ENCODE assay signal across 8 cellular contexts in the genomic region with DNA sequence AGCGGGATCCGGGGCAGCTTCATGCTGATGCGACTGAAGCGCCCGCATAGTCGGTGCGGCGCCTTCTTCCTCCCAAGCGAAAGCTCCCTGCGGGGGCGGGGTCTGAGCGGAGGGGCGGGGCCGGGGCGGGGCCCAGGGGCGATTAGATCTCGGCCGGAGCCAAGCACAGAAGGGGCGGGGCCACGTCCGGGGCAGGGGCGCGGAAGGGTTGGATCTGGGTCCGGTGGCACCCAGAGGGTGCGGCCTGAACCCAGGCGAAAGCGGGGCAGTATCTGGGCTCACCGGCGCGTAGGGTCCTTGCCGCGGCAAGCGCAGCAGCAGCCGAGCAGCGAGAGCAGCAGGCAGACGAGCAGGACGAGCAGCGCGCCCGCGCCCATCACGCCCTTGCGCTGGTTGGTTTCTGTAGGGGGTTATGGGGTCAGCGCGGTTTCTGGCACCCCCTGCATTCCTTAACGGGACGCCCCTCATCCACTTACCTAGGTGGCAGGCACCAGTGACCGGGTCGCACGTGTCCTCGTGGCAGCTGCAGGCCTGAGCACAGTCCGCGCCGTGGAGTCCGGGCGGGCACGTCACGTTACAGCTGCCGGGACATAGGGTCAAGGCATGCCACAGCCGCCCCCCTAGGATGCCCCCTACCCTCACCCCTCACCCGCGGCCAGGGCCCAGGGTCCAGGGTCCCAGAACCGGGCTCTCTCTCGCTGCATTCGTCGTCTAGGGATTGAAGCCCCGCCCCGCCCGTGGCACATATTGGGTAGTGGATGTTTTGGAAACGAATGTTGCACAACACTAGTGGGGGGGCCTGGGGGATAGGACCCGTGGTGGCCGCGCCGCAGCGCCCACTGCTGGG. TPM values are rescaled to one million over a fixed set of nuclear protein-coding genes. Genes with fewer than 3 reads are reported as not detected.
A peak's percentile ranks its signal among the peaks of the same experiment; 100 is the strongest.
DNase-seq lines count a peak whose midpoint lies in the region; ATAC-seq, FAIRE-seq and TF ChIP-seq lines count a peak whose summit lies in the region.

No MANE protein-coding gene starts in this region.

- H4K20me1 ChIP-seq in H9 (ENCODE audit: control insufficient read depth, insufficient read depth, insufficient read length) (peaks cover 3% of the 10 kb centered on the region), HepG2 (ENCODE audit: insufficient read depth, low read length) (peaks cover under 1% of the 10 kb centered on the region; the same call in 1 of the 2 replicates)

- H4K5ac ChIP-seq in H9 (ENCODE audit: insufficient read length, low read depth, low read length), result no peak overlapping the region

- H4K8ac ChIP-seq in H9 (replicated peaks; ENCODE audit: insufficient read length, low read depth, low read length), result no peak overlapping the region

- no peak for FAIRE-seq in HepG2 (lab: Jason Lieb, UNC)

- no peak overlapping the region for H3K14ac ChIP-seq in H9 (ENCODE audit: insufficient read depth, low read length)

- no peak for TF ChIP-seq RAD21 in HepG2 (CRISPR knock-in tag; IDR thresholded peaks at IDR 0.05)

- H2BK120ac ChIP-seq in H9 (ENCODE audit: low read depth, low read length, poor library complexity, severe bottlenecking), result no peak overlapping the region

- no peak overlapping the region for H3K23ac ChIP-seq in H9 (ENCODE audit: insufficient read length, low read depth, low read length)

- no peak overlapping the region for H3T11ph ChIP-seq in H9 (ENCODE audit: low read length)

- POLR2A ChIA-PET in activated naive CD8-positive, alpha-beta T cell treated with anti-CD3 and anti-CD28 coated beads, Interleukin-2, amount 10 ng/mL, durations not matched to agents 7 days and 5 days (lab: Charles Lee), result interaction anchor here (0.9 to 1.7 kb wide), 4 partner anchors 10 to 78 kb away, joined by 3 to 5 read pairs (median 4); partner anchors contain the start of gene MED15
- POLR2A ChIA-PET in HepG2 (lab: Yijun Ruan, JAX), result interaction anchor here (0.6 kb wide), 1 partner anchor 36 kb away, joined by 3 read pairs; the partner anchor contains the start of gene ZNF74

- H3K27ac ChIP-seq in H9 (ENCODE audit: insufficient read length, low read depth, low read length) (no peak overlapping the region), HepG2 (ENCODE audit: extremely low read length, insufficient read depth, low read length) (no peak overlapping the region)

- H3K4me1 Mint-ChIP-seq in H9 (peaks cover 4 to 6% of the 10 kb centered on the region in 2 experiments), T-helper 17 cell (peaks cover 10% of the 10 kb centered on the region)
- peaks cover 6% of the 10 kb centered on the region for H3K4me1 Mint-ChIP-seq in activated naive CD8-positive, alpha-beta T cell treated with anti-CD3 and anti-CD28 coated beads, Interleukin-2, amount 10 ng/mL, durations not matched to agents 7 days and 5 days

- H2BK15ac ChIP-seq in H9 (ENCODE audit: low read depth, low read length), result no peak overlapping the region

- peaks cover 56% of the 10 kb centered on the region for H3K27me3 Mint-ChIP-seq in H9 (ENCODE audit: low read depth)
- peaks cover 17% of the 10 kb centered on the region for H3K27me3 Mint-ChIP-seq in T-helper 17 cell
- peaks cover 64% of the 10 kb centered on the region for H3K27me3 Mint-ChIP-seq in activated naive CD8-positive, alpha-beta T cell treated with anti-CD3 and anti-CD28 coated beads, Interleukin-2, amount 10 ng/mL, durations not matched to agents 7 days and 5 days

- ATAC-seq in T-helper 17 cell (peak; percentile 79), HepG2 (no peak), GM21723 (IDR thresholded peaks at IDR 0.05; ENCODE audit: unreplicated experiment) (no peak)
- peak; percentile 72 for ATAC-seq in activated naive CD8-positive, alpha-beta T cell treated with anti-CD3 and anti-CD28 coated beads, Interleukin-2, amount 10 ng/mL, durations not matched to agents 7 days and 5 days (ENCODE audit: low read depth)

- H3K4me2 ChIP-seq in H9 (ENCODE audit: insufficient read depth, insufficient read length, low read length) (peak overlapping the region; percentile 20), HepG2 (ENCODE audit: low read depth, low read length) (no peak overlapping the region)

- TF ChIP-seq CTCF in H9 (conservative IDR thresholded peaks at IDR 0.05) (no peak), HepG2 (CRISPR knock-in tag; IDR thresholded peaks at IDR 0.05) (no peak)

- BruUV-seq in HepG2 (replicated peaks; lab: Mats Ljungman, UMichigan), result no TSS peak

- no peak overlapping the region for H3K56ac ChIP-seq in H9 (ENCODE audit: insufficient read length, low read depth, low read length)

- H3K9me3 Mint-ChIP-seq in H9, result no peaks in the 10 kb centered on the region
- H3K9me3 Mint-ChIP-seq in activated naive CD8-positive, alpha-beta T cell treated with anti-CD3 and anti-CD28 coated beads, Interleukin-2, amount 10 ng/mL, durations not matched to agents 7 days and 5 days, result no peaks in the 10 kb centered on the region

- no peak overlapping the region for H2BK20ac ChIP-seq in H9 (ENCODE audit: low read depth, low read length, poor library complexity, severe bottlenecking)

- H2AFZ ChIP-seq in H9 (ENCODE audit: low read length) (no peak overlapping the region), HepG2 (ENCODE audit: low read length) (no peak overlapping the region)

- no peak overlapping the region for H3K27ac Mint-ChIP-seq in H9
- no peak overlapping the region for H3K27ac Mint-ChIP-seq in T-helper 17 cell
- H3K27ac Mint-ChIP-seq in activated naive CD8-positive, alpha-beta T cell treated with anti-CD3 and anti-CD28 coated beads, Interleukin-2, amount 10 ng/mL, durations not matched to agents 7 days and 5 days, result peak overlapping the region; percentile 58

- intact Hi-C loops in HepG2 (cut with micrococcal nuclease; ENCODE audit: unreplicated experiment), result loop anchor here (10.0 kb wide), 1 partner anchor 65 kb away; the partner anchor contains the start of gene KLHL22

- H3K9me3 ChIP-seq in H9 (ENCODE audit: control insufficient read depth, low read depth, low read length) (no peaks in the 10 kb centered on the region), T-helper 17 cell (ENCODE audit: control insufficient read depth, low read length, poor library complexity, severe bottlenecking) (no peaks in the 10 kb centered on the region), HepG2 (ENCODE audit: low read length) (no peaks in the 10 kb centered on the region)

- no peaks in the 10 kb centered on the region for H3K4me1 ChIP-seq in H9 (ENCODE audit: insufficient read depth, low read length)
- H3K4me1 ChIP-seq in HepG2 (ENCODE audit: insufficient read depth, low read length), result peaks cover 16% of the 10 kb centered on the region

- H2AK5ac ChIP-seq in H9 (ENCODE audit: insufficient read length, low read length), result no peak overlapping the region

- CTCF ChIA-PET in HepG2 (lab: Yijun Ruan, JAX; ENCODE audit: low intra/inter-chr PET ratio, low total read pairs), result no interaction called here

- H4K91ac ChIP-seq in H9 (ENCODE audit: insufficient read length, low read depth, low read length), result no peak overlapping the region

- H3K79me2 ChIP-seq in H9 (ENCODE audit: insufficient read depth, low read length) (no peaks in the 10 kb centered on the region), HepG2 (ENCODE audit: insufficient read depth, low read length) (peaks cover 5% of the 10 kb centered on the region)

- TF ChIP-seq EP300 in HepG2 (IDR thresholded peaks at IDR 0.05; ENCODE audit: low read depth in 2 of 2, low read length in 2 of 2) (no peak), HepG2 (CRISPR knock-in tag; IDR thresholded peaks at IDR 0.05; ENCODE audit: borderline replicate concordance) (no peak)

- no peak overlapping the region for H3K4ac ChIP-seq in H9 (ENCODE audit: low read depth, low read length)

- in situ Hi-C loops in HepG2 (cut with HindIII; ENCODE audit: extremely low pct_ligation_motif_present, low pct_unique_long_range_greater_than_20kb), result no loop called here

- no peaks in the 10 kb centered on the region; the same call in 1 of the 2 replicates for H3K27me3 ChIP-seq in H9 (ENCODE audit: insufficient read depth, low read length)
- H3K27me3 ChIP-seq in HepG2 (ENCODE audit: control insufficient read depth in 1 of 2, insufficient read depth in 2 of 2, low read length in 2 of 2), result no peaks in the 10 kb centered on the region

- TF ChIP-seq POLR2A in HepG2 (IDR thresholded peaks at IDR 0.05; ENCODE audit: insufficient read depth in 1 of 2, low read depth in 2 of 2, low read length in 2 of 2), result no peak

- DNase-seq in H9 (peak; percentile 90), T-helper 17 cell (peak; percentile 72 to 84 (median 82)), HepG2 (ENCODE audit: low spot score) (no peak), NCI-H1048 (lab: John Stamatoyannopoulos, UW) (no peak), HuH-7.5 (ENCODE audit: low spot score) (no peak)
- peak; percentile 88 for DNase-seq in activated naive CD8-positive, alpha-beta T cell treated with anti-CD3 and anti-CD28 coated beads, Interleukin-2, amount 10 ng/mL, durations not matched to agents 7 days and 5 days
- peak; percentile 59 to 67 for DNase-seq in stimulated activated CD8-positive, alpha-beta memory T cell treated with anti-CD3 and anti-CD28 coated beads, Interleukin-4, amount 100 ng/mL, for 1 hour (ENCODE audit: low read depth in 2 of 2, low spot score in 1 of 2)

- no peak overlapping the region for H3K4me3 ChIP-seq in HepG2 (replicated peaks in 1 of 3; ENCODE audit: insufficient read depth in 1 of 3, low read depth in 2 of 3, low read length in 3 of 3)

- H3K18ac ChIP-seq in H9 (ENCODE audit: insufficient read length, low read depth, low read length), result no peak overlapping the region

- H2BK12ac ChIP-seq in H9 (ENCODE audit: insufficient read length, low read depth, low read length), result no peak overlapping the region

- no CpG with 5 or more reads among the region's 75 CpGs for WGBS in H9 (ENCODE audit: extremely low coverage, insufficient read length, low lambda C conversion rate)
- WGBS in HepG2 (ENCODE audit: low lambda C conversion rate), result 97% methylated on average over 53 of the region's 75 CpGs

- H3K9ac ChIP-seq in H9 (ENCODE audit: extremely low read depth, insufficient read length, low read length) (no peak overlapping the region), HepG2 (ENCODE audit: insufficient read depth, low read depth, low read length) (no peak overlapping the region)

- H3K79me1 ChIP-seq in H9 (ENCODE audit: insufficient read depth, low read depth, low read length, poor library complexity, severe bottlenecking), result no peaks in the 10 kb centered on the region

- H3K4me3 Mint-ChIP-seq in H9 (peak overlapping the region; percentile 34 to 74), T-helper 17 cell (peak overlapping the region; percentile 93)
- peak overlapping the region; percentile 84 for H3K4me3 Mint-ChIP-seq in activated naive CD8-positive, alpha-beta T cell treated with anti-CD3 and anti-CD28 coated beads, Interleukin-2, amount 10 ng/mL, durations not matched to agents 7 days and 5 days

- no peak overlapping the region for H2BK5ac ChIP-seq in H9 (ENCODE audit: insufficient read length, low read length)

- peaks cover 0 to 22% (median 6%) of the 10 kb centered on the region in 3 experiments; a peak in 3 of 7 replicates for H3K36me3 Mint-ChIP-seq in H9 (ENCODE audit: insufficient read depth in 1 of 3, low read depth in 3 of 3)
- no peaks in the 10 kb centered on the region for H3K36me3 Mint-ChIP-seq in T-helper 17 cell (ENCODE audit: low read depth)
- H3K36me3 Mint-ChIP-seq in activated naive CD8-positive, alpha-beta T cell treated with anti-CD3 and anti-CD28 coated beads, Interleukin-2, amount 10 ng/mL, durations not matched to agents 7 days and 5 days, result no peaks in the 10 kb centered on the region

- H3K36me3 ChIP-seq in HepG2 (replicated peaks in 1 of 2; ENCODE audit: control insufficient read depth in 1 of 2, insufficient read depth in 2 of 2, low read length in 2 of 2), result peaks cover 9 to 15% of the 10 kb centered on the region in 2 experiments; a peak in 4 of 5 replicates

- peaks cover 8% of the 10 kb centered on the region for H3K23me2 ChIP-seq in H9 (ENCODE audit: insufficient read length, low read depth, low read length, poor library complexity, severe bottlenecking)

RNA-seq across cellular contexts. Expression of gene SCARF2, which starts 8.1 kb away (rescaled TPM):
- total RNA-seq in H9 (2021) (10.8 and 12.7 TPM in 2 replicates), T-helper 17 cell (1 to 10 TPM; 3.1 to 3.6 TPM), HepG2 (2016; rRNA removed; fragmentation: Illumina TruSeq; extraction: Trizol) (1.4 and 3.3 TPM in 2 replicates)
- 1 to 10 TPM; 1.5 to 1.7 TPM for total RNA-seq in activated naive CD8-positive, alpha-beta T cell treated with anti-CD3 and anti-CD28 coated beads, Interleukin-2, amount 10 ng/mL, durations not matched to agents 7 days and 5 days
- 0.91 and 1.2 TPM in 2 replicates for total RNA-seq in HepG2 (2016; cell fraction: cytosol; rRNA removed; fragmentation: Illumina TruSeq; extraction: Trizol; ENCODE audit: low read depth)
- 1.2 and 3.8 TPM in 2 replicates for total RNA-seq in HepG2 (2016; cell fraction: insoluble cytoplasmic fraction; rRNA removed; fragmentation: Illumina TruSeq; extraction: Trizol)
- total RNA-seq in HepG2 (2016; cell fraction: membrane; rRNA removed; fragmentation: Illumina TruSeq; extraction: Trizol), result 3.2 and 3.6 TPM in 2 replicates
- 3.9 and 5.7 TPM in 2 replicates for total RNA-seq in HepG2 (2016; cell fraction: nucleus; rRNA removed; fragmentation: Illumina TruSeq; extraction: Trizol)
- 6.2 and 6.9 TPM in 2 replicates for polyA plus RNA-seq in HepG2 (2011; rRNA removed)
- polyA plus RNA-seq in HepG2 (2011; cell fraction: cytosol; rRNA removed), result 3.9 and 8.3 TPM in 2 replicates
- 27.6 and 34.9 TPM in 2 replicates for polyA plus RNA-seq in HepG2 (2011; cell fraction: nucleus; rRNA removed)
- 3.1 and 5.3 TPM in 2 replicates for polyA plus RNA-seq in HepG2 (2012)
- polyA plus RNA-seq in HepG2 (2016; cell fraction: cytosol; fragmentation: Illumina TruSeq; extraction: Trizol; ENCODE audit: low read depth), result 1.2 and 1.4 TPM in 2 replicates
- 1.7 and 2.6 TPM in 2 replicates for polyA plus RNA-seq in HepG2 (2016; cell fraction: insoluble cytoplasmic fraction; fragmentation: Illumina TruSeq; extraction: Trizol; ENCODE audit: low read depth)
- 2.8 and 3.9 TPM in 2 replicates for polyA plus RNA-seq in HepG2 (2016; cell fraction: membrane; fragmentation: Illumina TruSeq; extraction: Trizol; ENCODE audit: low read depth)
- 11.7 and 16.2 TPM in 2 replicates for polyA plus RNA-seq in HepG2 (2016; cell fraction: nucleus; fragmentation: Illumina TruSeq; extraction: Trizol; ENCODE audit: insufficient read depth, low read depth)
- 0.14 and 12.4 TPM in 2 replicates for polyA minus RNA-seq in HepG2 (2011; rRNA and poly(A)+ RNA removed; ENCODE audit: low replicate concordance)
- 6.0 and 7.1 TPM in 2 replicates for polyA minus RNA-seq in HepG2 (2011; cell fraction: cytosol; rRNA and poly(A)+ RNA removed)
- 3.1 and 4.7 TPM in 2 replicates for polyA minus RNA-seq in HepG2 (2011; cell fraction: nucleus; rRNA and poly(A)+ RNA removed)

RNA-seq across cellular contexts. Expression of gene ZNF74, which starts 35.5 kb away (rescaled TPM):
- total RNA-seq in H9 (2021) (29.8 and 34.3 TPM in 2 replicates), T-helper 17 cell (1 to 10 TPM; 5.2 to 5.6 TPM), HepG2 (2016; rRNA removed; fragmentation: Illumina TruSeq; extraction: Trizol) (7.4 and 9.1 TPM in 2 replicates)
- total RNA-seq in activated naive CD8-positive, alpha-beta T cell treated with anti-CD3 and anti-CD28 coated beads, Interleukin-2, amount 10 ng/mL, durations not matched to agents 7 days and 5 days, result 10 to 100 TPM; 10.7 to 13.3 TPM
- 2.3 and 2.6 TPM in 2 replicates for total RNA-seq in HepG2 (2016; cell fraction: cytosol; rRNA removed; fragmentation: Illumina TruSeq; extraction: Trizol; ENCODE audit: low read depth)
- total RNA-seq in HepG2 (2016; cell fraction: insoluble cytoplasmic fraction; rRNA removed; fragmentation: Illumina TruSeq; extraction: Trizol), result 7.5 and 8.7 TPM in 2 replicates
- 6.5 and 7.6 TPM in 2 replicates for total RNA-seq in HepG2 (2016; cell fraction: membrane; rRNA removed; fragmentation: Illumina TruSeq; extraction: Trizol)
- 5.6 and 6.4 TPM in 2 replicates for total RNA-seq in HepG2 (2016; cell fraction: nucleus; rRNA removed; fragmentation: Illumina TruSeq; extraction: Trizol)
- 6.3 and 8.0 TPM in 2 replicates for polyA plus RNA-seq in HepG2 (2011; rRNA removed)
- 6.8 and 8.8 TPM in 2 replicates for polyA plus RNA-seq in HepG2 (2011; cell fraction: cytosol; rRNA removed)
- 11.9 and 12.4 TPM in 2 replicates for polyA plus RNA-seq in HepG2 (2011; cell fraction: nucleus; rRNA removed)
- polyA plus RNA-seq in HepG2 (2012), result 4.3 and 6.4 TPM in 2 replicates
- polyA plus RNA-seq in HepG2 (2016; cell fraction: cytosol; fragmentation: Illumina TruSeq; extraction: Trizol; ENCODE audit: low read depth), result 0.99 and 1.6 TPM in 2 replicates
- polyA plus RNA-seq in HepG2 (2016; cell fraction: insoluble cytoplasmic fraction; fragmentation: Illumina TruSeq; extraction: Trizol; ENCODE audit: low read depth), result 7.3 and 8.1 TPM in 2 replicates
- 3.6 and 4.5 TPM in 2 replicates for polyA plus RNA-seq in HepG2 (2016; cell fraction: membrane; fragmentation: Illumina TruSeq; extraction: Trizol; ENCODE audit: low read depth)
- 13.8 and 14.4 TPM in 2 replicates for polyA plus RNA-seq in HepG2 (2016; cell fraction: nucleus; fragmentation: Illumina TruSeq; extraction: Trizol; ENCODE audit: insufficient read depth, low read depth)
- 6.5 and 20.0 TPM in 2 replicates for polyA minus RNA-seq in HepG2 (2011; rRNA and poly(A)+ RNA removed; ENCODE audit: low replicate concordance)
- polyA minus RNA-seq in HepG2 (2011; cell fraction: cytosol; rRNA and poly(A)+ RNA removed), result 7.4 and 8.5 TPM in 2 replicates
- polyA minus RNA-seq in HepG2 (2011; cell fraction: nucleus; rRNA and poly(A)+ RNA removed), result 3.9 and 4.2 TPM in 2 replicates

Comparison
In these comparisons a context has a peak if more than half of its experiments do, and no peak if none do; other contexts are left out.
1. DNase-seq: peak in H9 (single experiment), T-helper 17 cell (3 of 3), activated naive CD8-positive, alpha-beta T cell treated with anti-CD3 and anti-CD28 coated beads, Interleukin-2, amount 10 ng/mL, durations not matched to agents 7 days and 5 days (single experiment) and stimulated activated CD8-positive, alpha-beta memory T cell treated with anti-CD3 and anti-CD28 coated beads, Interleukin-4, amount 100 ng/mL, for 1 hour (2 of 2); none in HepG2 (single experiment), NCI-H1048 (single experiment) and HuH-7.5 (single experiment).
2. ATAC-seq: peak in T-helper 17 cell (single experiment) and activated naive CD8-positive, alpha-beta T cell treated with anti-CD3 and anti-CD28 coated beads, Interleukin-2, amount 10 ng/mL, durations not matched to agents 7 days and 5 days (single experiment); none in HepG2 (single experiment) and GM21723 (single experiment).
3. Peak in every context shown above with its lines, with median percentiles within 50 percentile points of each other: H3K4me3 Mint-ChIP-seq.